In the genomic region with DNA sequence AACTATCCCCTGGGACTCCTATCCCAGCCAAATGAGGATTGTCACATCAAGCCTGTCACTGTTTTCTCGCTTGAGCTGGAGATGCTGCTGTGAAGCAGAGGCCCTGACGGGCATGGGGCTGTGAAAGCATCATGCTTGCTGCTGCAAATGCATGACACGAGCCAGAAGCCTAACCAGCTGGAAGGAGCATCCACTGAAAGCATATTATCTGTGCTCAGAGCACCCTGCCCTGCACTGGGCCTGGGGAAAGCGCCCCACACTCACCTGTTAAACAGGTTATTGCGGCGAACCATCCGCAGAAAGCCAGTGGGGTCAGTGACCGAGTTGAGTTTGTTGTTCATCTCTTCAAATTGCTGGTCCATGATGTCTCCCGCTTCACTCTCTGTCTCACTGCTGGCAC, we compare ENCODE assay signal across 14 cellular contexts.
DNase-seq lines count a peak whose midpoint lies in the region; ATAC-seq and TF ChIP-seq lines count a peak whose summit lies in the region.
"Had no signal": no experiment of that assay in that cellular context is flagged by ENCODE, and none has a peak within 500 bp of the region (broad histone marks: within the 10 kb centered on the region; RNA-seq: fewer than 3 reads in every experiment).

No MANE protein-coding gene starts in this region.

- H3K36me3 ChIP-seq in ACC112 (ENCODE audit: insufficient read depth, low read length) (no peaks in the 10 kb centered on the region), gastroesophageal sphincter (peaks cover 0 to 14% of the 10 kb centered on the region in 2 donors), parathyroid adenoma (ENCODE audit: control insufficient read depth, insufficient read depth, low read length) (no peaks in the 10 kb centered on the region), OCI-LY7 (ENCODE audit: insufficient read depth, low read length) (no peaks in the 10 kb centered on the region)

- no peaks in the 10 kb centered on the region for H3K36me3 Mint-ChIP-seq in T-helper 17 cell (ENCODE audit: low read depth)
- H3K36me3 Mint-ChIP-seq: activated naive CD8-positive, alpha-beta T cell; natural killer cell treated with Interleukin-12 subunit alpha and Interleukin-12 subunit beta and Interleukin-15 and Interleukin-18, amount 100 ng/mL, for 72 hours had no signal

- POLR2A ChIA-PET in OCI-LY7 (lab: Charles Lee), result no interaction called here

- 82 to 100% methylated on average over 2 to 3 of the region's 9 CpGs for WGBS in gastroesophageal sphincter (ENCODE audit: low coverage in 1 of 2), 2 donors

- CTCF ChIA-PET in OCI-LY7 (lab: Charles Lee; ENCODE audit: unreplicated experiment), result no interaction called here

- H3K27ac ChIP-seq in ACC112 (ENCODE audit: low read depth, low read length) (peak overlapping the region; percentile 60; the same call in 1 of the 2 replicates), gastroesophageal sphincter (peak overlapping the region in 3 of 4 donors; percentile 47 to 68 (median 64)), parathyroid adenoma (peak overlapping the region; percentile 42), OCI-LY7 (ENCODE audit: low read depth, low read length, poor library complexity, severe bottlenecking) (no peak overlapping the region)

- no peak for TF ChIP-seq POLR2A in gastroesophageal sphincter (IDR thresholded peaks at IDR 0.05)

- H3K4me3 Mint-ChIP-seq in T-helper 17 cell, result no peak overlapping the region
- H3K4me3 Mint-ChIP-seq: activated naive CD8-positive, alpha-beta T cell; natural killer cell treated with Interleukin-12 subunit alpha and Interleukin-12 subunit beta and Interleukin-15 and Interleukin-18, amount 100 ng/mL, for 72 hours had no signal

- ATAC-seq in gastroesophageal sphincter (no peak), GM18873 (IDR thresholded peaks at IDR 0.05; ENCODE audit: low FRiP score, unreplicated experiment) (no peak), T-helper 17 cell (no peak)
- ATAC-seq: HepG2 had no signal

- H3K4me3 ChIP-seq in ACC112 (ENCODE audit: low read depth, low read length) (no peak overlapping the region), gastroesophageal sphincter (no peak overlapping the region), parathyroid adenoma (ENCODE audit: low read depth, low read length) (no peak overlapping the region), OCI-LY7 (ENCODE audit: low read depth, low read length, poor library complexity, severe bottlenecking) (no peak overlapping the region)
- H3K4me3 ChIP-seq: smooth muscle cell had no signal

- no peak overlapping the region for H3K9ac ChIP-seq in parathyroid adenoma

- H3K27me3 ChIP-seq in ACC112 (ENCODE audit: insufficient read depth, low read length), result no peaks in the 10 kb centered on the region
- H3K27me3 ChIP-seq in gastroesophageal sphincter, result no peaks in the 10 kb centered on the region
- no peaks in the 10 kb centered on the region for H3K27me3 ChIP-seq in parathyroid adenoma (ENCODE audit: control insufficient read depth, insufficient read depth, low read length)

- H3K9me3 ChIP-seq in gastroesophageal sphincter (no peaks in the 10 kb centered on the region), parathyroid adenoma (ENCODE audit: control insufficient read depth, low read length) (no peaks in the 10 kb centered on the region), OCI-LY7 (ENCODE audit: low read length) (no peaks in the 10 kb centered on the region), T-helper 17 cell (ENCODE audit: control insufficient read depth, low read length, poor library complexity, severe bottlenecking) (no peaks in the 10 kb centered on the region)

- H3K4me2 ChIP-seq in parathyroid adenoma (ENCODE audit: low read length) (no peak overlapping the region), OCI-LY7 (ENCODE audit: low read length) (no peak overlapping the region)
- H3K4me2 ChIP-seq: smooth muscle cell had no signal

- no peak for TF ChIP-seq EP300 in gastroesophageal sphincter (IDR thresholded peaks at IDR 0.05)

- H4K20me1 ChIP-seq in OCI-LY7 (ENCODE audit: insufficient read depth, low read length), result no peaks in the 10 kb centered on the region

- no peak for TF ChIP-seq CTCF in gastroesophageal sphincter (IDR thresholded peaks at IDR 0.05)
- TF ChIP-seq CTCF in parathyroid adenoma (IDR thresholded peaks at IDR 0.05), result no peak
- TF ChIP-seq CTCF in OCI-LY7 (conservative IDR thresholded peaks at IDR 0.05; ENCODE audit: low read length), result no peak

- H3K27me3 Mint-ChIP-seq in T-helper 17 cell, result peaks cover 20% of the 10 kb centered on the region
- H3K27me3 Mint-ChIP-seq: activated naive CD8-positive, alpha-beta T cell had no signal

- no peaks in the 10 kb centered on the region for H3K9me2 ChIP-seq in OCI-LY7 (ENCODE audit: insufficient read depth, low read length)

- H3K4me1 ChIP-seq in ACC112 (ENCODE audit: control insufficient read depth, insufficient read depth, low read length, unreplicated experiment), result peaks cover 28% of the 10 kb centered on the region
- H3K4me1 ChIP-seq in gastroesophageal sphincter, result peaks cover 0 to 65% (median 39%) of the 10 kb centered on the region in 3 donors
- H3K4me1 ChIP-seq in parathyroid adenoma, result peaks cover 5% of the 10 kb centered on the region
- H3K4me1 ChIP-seq in OCI-LY7 (ENCODE audit: insufficient read depth, low read length, poor library complexity, severe bottlenecking), result no peaks in the 10 kb centered on the region

- no peak overlapping the region for H3K27ac Mint-ChIP-seq in T-helper 17 cell
- H3K27ac Mint-ChIP-seq: activated naive CD8-positive, alpha-beta T cell; natural killer cell treated with Interleukin-12 subunit alpha and Interleukin-12 subunit beta and Interleukin-15 and Interleukin-18, amount 100 ng/mL, for 72 hours had no signal

- intact Hi-C loops in OCI-LY7 (cut with micrococcal nuclease; ENCODE audit: unreplicated experiment), result no loop called here

- H3K79me2 ChIP-seq in ACC112 (ENCODE audit: control insufficient read depth, insufficient read depth, low read length, unreplicated experiment) (no peaks in the 10 kb centered on the region), parathyroid adenoma (no peaks in the 10 kb centered on the region), OCI-LY7 (ENCODE audit: insufficient read depth, low read depth, low read length) (no peaks in the 10 kb centered on the region)

- no TSS peak for BruUV-seq in OCI-LY7 (replicated peaks; lab: Mats Ljungman, UMichigan)

- H2AFZ ChIP-seq in ACC112 (ENCODE audit: low read length, unreplicated experiment) (no peak overlapping the region), parathyroid adenoma (no peak overlapping the region), OCI-LY7 (ENCODE audit: low read length) (no peak overlapping the region)

- DNase-seq in NCI-H2171 treated with DMSO at 0.1 percent for 48 hours (lab: John Stamatoyannopoulos, UW) (peak; percentile 64), OCI-LY7 (ENCODE audit: low spot score) (no peak), T-helper 17 cell (no peak)
- DNase-seq in stimulated activated naive CD4-positive, alpha-beta T cell treated with Interleukin-2 at 50 U/mL for 16 hours (lab: John Stamatoyannopoulos, UW), result no peak
- DNase-seq: AML-193, OCI-M1 had no signal

- H3K4me1 Mint-ChIP-seq in T-helper 17 cell, result no peaks in the 10 kb centered on the region
